10 cellular contexts compared by ENCODE assay signal in the genomic region with DNA sequence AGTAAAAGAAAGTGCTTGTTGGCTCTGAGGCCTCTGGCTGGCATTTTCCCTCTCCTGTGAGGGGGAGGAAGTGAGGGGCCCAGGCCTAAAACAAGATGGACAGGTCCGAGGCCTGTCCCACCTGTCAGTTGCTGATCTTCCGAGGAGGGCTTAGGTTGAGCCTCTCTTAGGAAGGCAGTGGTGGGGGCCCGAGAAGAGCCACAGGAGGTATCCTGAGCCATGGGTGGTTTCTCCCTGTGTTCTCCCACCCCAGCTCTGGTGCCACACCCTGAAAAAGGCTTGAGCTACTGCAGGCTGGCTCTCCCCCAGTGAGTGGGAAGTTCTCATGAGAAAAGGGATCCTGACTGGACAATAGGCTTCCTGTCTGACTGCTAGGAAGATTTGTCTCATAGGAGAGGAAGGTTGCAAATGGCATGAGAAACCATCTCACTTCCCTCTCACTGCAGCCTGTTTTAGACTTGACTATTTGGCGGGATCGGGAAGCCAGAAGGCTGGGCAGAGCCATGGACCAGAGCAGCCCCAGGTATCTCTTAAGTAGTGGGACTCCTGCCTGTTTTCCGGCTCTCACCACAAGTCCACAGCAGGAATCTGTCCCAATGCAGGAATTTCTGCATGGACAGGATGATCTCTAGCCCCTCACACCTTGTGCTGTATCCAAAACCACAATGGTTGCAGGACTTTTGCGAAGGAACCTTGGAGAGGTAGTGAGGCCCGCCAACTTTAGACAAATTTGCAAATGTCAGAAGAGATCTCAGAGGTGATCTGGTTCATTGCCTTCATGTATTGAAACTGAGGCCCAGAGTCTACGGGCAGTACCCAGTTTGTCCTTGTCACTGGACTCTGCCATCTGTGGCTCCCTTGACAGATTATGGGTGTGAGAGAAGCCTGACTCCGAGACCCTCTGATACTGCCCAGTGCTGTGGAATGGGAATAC.
A peak's percentile ranks its signal among the peaks of the same experiment; 100 is the strongest.
DNase-seq lines count a peak whose midpoint lies in the region; ATAC-seq and FAIRE-seq lines count a peak whose summit lies in the region.
"Had no signal": no experiment of that assay in that cellular context is flagged by ENCODE, and none has a peak within 500 bp of the region (broad histone marks: within the 10 kb centered on the region; RNA-seq: fewer than 3 reads in every experiment).

No MANE protein-coding gene starts in this region.

- no peak for ATAC-seq in CD4-positive, CD25-positive, alpha-beta regulatory T cell (ENCODE audit: low read depth in 2 of 2)
- peak; percentile 32 for ATAC-seq in HG03354 (IDR thresholded peaks at IDR 0.05; ENCODE audit: poor library complexity, severe bottlenecking, unreplicated experiment)
- no peak for ATAC-seq in naive B cell (ENCODE audit: low read depth in 2 of 2)
- ATAC-seq in GM21717 (IDR thresholded peaks at IDR 0.05; ENCODE audit: unreplicated experiment), result no peak

- no peak overlapping the region for H3K4me3 ChIP-seq in CD4-positive, CD25-positive, alpha-beta regulatory T cell (ENCODE audit: low read depth, low read length)
- H3K4me3 ChIP-seq in mesendoderm (ENCODE audit: low read length), result no peak overlapping the region

- no peaks in the 10 kb centered on the region for H3K27me3 ChIP-seq in CD4-positive, CD25-positive, alpha-beta regulatory T cell (ENCODE audit: control insufficient read depth, insufficient read depth, low read length)
- no peaks in the 10 kb centered on the region for H3K27me3 ChIP-seq in mesendoderm (ENCODE audit: insufficient read depth, low read length, poor library complexity)

- no peaks in the 10 kb centered on the region for H3K79me2 ChIP-seq in mesendoderm (ENCODE audit: control insufficient read depth, insufficient read depth, low read length)

- no peak overlapping the region for H3K23ac ChIP-seq in mesendoderm (ENCODE audit: low read length)

- H2BK15ac ChIP-seq in mesendoderm (replicated peaks; ENCODE audit: low read depth), result no peak overlapping the region

- no peak overlapping the region for H3K27ac ChIP-seq in CD4-positive, CD25-positive, alpha-beta regulatory T cell (ENCODE audit: insufficient read depth, low read length, poor library complexity, severe bottlenecking)
- H3K27ac ChIP-seq in caudate nucleus (ENCODE audit: low read depth, low read length) (peak overlapping the region; percentile 65), mesendoderm (ENCODE audit: low read depth, low read length) (no peak overlapping the region)

- no peak overlapping the region for H2BK120ac ChIP-seq in mesendoderm (ENCODE audit: low read depth, low read length)

- no peak for FAIRE-seq in frontal cortex (lab: Jason Lieb, UNC)

- H3K36me3 Mint-ChIP-seq in CD4-positive, CD25-positive, alpha-beta regulatory T cell, result peaks cover 12% of the 10 kb centered on the region
- H3K36me3 Mint-ChIP-seq in naive B cell, result peaks cover 6 to 7% of the 10 kb centered on the region in 2 donors

- peaks cover 31% of the 10 kb centered on the region for H3K4me1 ChIP-seq in CD4-positive, CD25-positive, alpha-beta regulatory T cell (ENCODE audit: control insufficient read depth, insufficient read depth, low read length, poor library complexity, severe bottlenecking)
- H3K4me1 ChIP-seq in mesendoderm (ENCODE audit: control insufficient read depth, low read depth, low read length), result peaks cover 16% of the 10 kb centered on the region

- no peak overlapping the region for H2BK5ac ChIP-seq in mesendoderm (ENCODE audit: low read length)

- H3K4me2 ChIP-seq in mesendoderm (ENCODE audit: low read length), result no peak overlapping the region

- H4K8ac ChIP-seq in mesendoderm (ENCODE audit: low read depth, low read length), result no peak overlapping the region

- WGBS in mesendoderm (ENCODE audit: extremely low coverage, insufficient coverage, low lambda C conversion rate), result no CpG with 5 or more reads among the region's 10 CpGs

- H3K27me3 Mint-ChIP-seq in CD4-positive, CD25-positive, alpha-beta regulatory T cell, result no peaks in the 10 kb centered on the region
- no peaks in the 10 kb centered on the region for H3K27me3 Mint-ChIP-seq in naive B cell
- H3K27me3 Mint-ChIP-seq: central memory CD8-positive, alpha-beta T cell had no signal

- DNase-seq in CD4-positive, CD25-positive, alpha-beta regulatory T cell, result no peak
- DNase-seq in caudate nucleus (lab: John Stamatoyannopoulos, UW) (peak in 1 of 61 donors; percentile 61), naive B cell (no peak), iPS-NIHi7 (ENCODE audit: extremely low spot score) (no peak), mesendoderm (no peak), frontal cortex (ENCODE audit: low spot score in 2 of 2) (no peak)
- DNase-seq: NCI-H1048 had no signal

- H3K18ac ChIP-seq in mesendoderm (ENCODE audit: low read length), result no peak overlapping the region

- H3K4me3 Mint-ChIP-seq in CD4-positive, CD25-positive, alpha-beta regulatory T cell, result peak overlapping the region in 1 of 4 donors; percentile 16
- peak overlapping the region in 7 of 8 donors; percentile 52 to 81 (median 64) for H3K4me3 Mint-ChIP-seq in naive B cell
- H3K4me3 Mint-ChIP-seq: central memory CD8-positive, alpha-beta T cell had no signal

- H3K9me3 Mint-ChIP-seq in CD4-positive, CD25-positive, alpha-beta regulatory T cell, result no peaks in the 10 kb centered on the region
- H3K9me3 Mint-ChIP-seq in naive B cell, result no peaks in the 10 kb centered on the region
- H3K9me3 Mint-ChIP-seq: central memory CD8-positive, alpha-beta T cell had no signal

- no peak overlapping the region for H3K9ac ChIP-seq in mesendoderm (ENCODE audit: low read length)

- no peaks in the 10 kb centered on the region for H3K79me1 ChIP-seq in mesendoderm (ENCODE audit: low read length)

- no peak overlapping the region for H3K56ac ChIP-seq in mesendoderm (ENCODE audit: low read length)

- H3K27ac Mint-ChIP-seq in CD4-positive, CD25-positive, alpha-beta regulatory T cell, result peak overlapping the region; percentile 32 to 55 (median 36)
- H3K27ac Mint-ChIP-seq in naive B cell, result peak overlapping the region; percentile 38 to 93 (median 72)

- H2AK5ac ChIP-seq in mesendoderm (ENCODE audit: low read length), result no peak overlapping the region

- H3K4me1 Mint-ChIP-seq in CD4-positive, CD25-positive, alpha-beta regulatory T cell, result peaks cover 29 to 92% (median 61%) of the 10 kb centered on the region in 4 donors
- peaks cover 80 to 97% (median 89%) of the 10 kb centered on the region in 3 donors for H3K4me1 Mint-ChIP-seq in naive B cell

- H4K5ac ChIP-seq in mesendoderm (ENCODE audit: low read length), result no peak overlapping the region

- H3K9me3 ChIP-seq in CD4-positive, CD25-positive, alpha-beta regulatory T cell (ENCODE audit: control insufficient read depth in 2 of 2, low read length in 2 of 2), result no peaks in the 10 kb centered on the region

- H3K36me3 ChIP-seq in CD4-positive, CD25-positive, alpha-beta regulatory T cell (ENCODE audit: control insufficient read depth, insufficient read depth, low read length), result peaks cover 13% of the 10 kb centered on the region
- no peaks in the 10 kb centered on the region for H3K36me3 ChIP-seq in mesendoderm (ENCODE audit: control insufficient read depth, insufficient read depth, low read length)

- H3K4ac ChIP-seq in mesendoderm (ENCODE audit: low read depth, low read length), result no peak overlapping the region
